ENCODE assay signal across 8 cellular contexts in genomic region chr6:27187546-27188205, GRCh38. TPM values are rescaled to one million over a fixed set of nuclear protein-coding genes. Genes with fewer than 3 reads are reported as not detected.
DNase-seq lines count a peak whose midpoint lies in the region; ATAC-seq and TF ChIP-seq lines count a peak whose summit lies in the region.
"Not testable (repeated sequence)": the region's sequence is repeated elsewhere in the genome, so short reads cannot be mapped to it uniquely, and the experiment has no call there.

No MANE protein-coding gene starts in this region.

- WGBS in neuronal stem cell (ENCODE audit: extremely low coverage in 2 of 2, insufficient read length in 2 of 2, insufficient replicate concordance in 1 of 2), 2 donors = no CpG with 5 or more reads among the region's 20 CpGs

- H3K27ac ChIP-seq in CD4-positive, alpha-beta T cell (ENCODE audit: low read depth, low read length) = not testable (repeated sequence)
- H3K27ac ChIP-seq in HUES6 (ENCODE audit: low read depth, low read length) = peak overlapping the region; percentile 43; the same call in 1 of the 2 replicates
- peak overlapping the region; percentile 88 for H3K27ac ChIP-seq in neuronal stem cell (replicated peaks; ENCODE audit: low read length)
- peak overlapping the region; percentile 87 to 93 for H3K27ac ChIP-seq in thoracic aorta

- H4K8ac ChIP-seq in neuronal stem cell (ENCODE audit: low read depth, low read length) = not testable (repeated sequence)

- H3K4me3 ChIP-seq in HUES6 (ENCODE audit: low read depth, low read length) (peak overlapping the region; percentile 72), epithelial cell of esophagus (ENCODE audit: low read length) (peak overlapping the region; percentile 84), kidney epithelial cell (ENCODE audit: low read depth, low read length) (peak overlapping the region; percentile 48), neuronal stem cell (ENCODE audit: low read length in 2 of 2) (peak overlapping the region; percentile 49 to 79), thoracic aorta (peak overlapping the region; percentile 89)

- ATAC-seq in CD4-positive, alpha-beta T cell (ENCODE audit: poor library complexity); activated naive CD8-positive, alpha-beta T cell treated with anti-CD3 and anti-CD28 coated beads, Interleukin-2, amount 50 U/mL, for 24 hours; thoracic aorta (ENCODE audit: insufficient number of reproducible peaks, low FRiP score, low read depth): not testable (repeated sequence)
- peak in 1 of 4 experiments; percentile 23 for ATAC-seq in T-cell (replicated peaks in 1 of 4)

- H3K9ac ChIP-seq in HUES6 (ENCODE audit: low read length) = peak overlapping the region; percentile 62
- H3K9ac ChIP-seq in neuronal stem cell (ENCODE audit: low read depth, low read length, poor library complexity) = not testable (repeated sequence)

- not testable (repeated sequence) for TF ChIP-seq CTCF in CD4-positive, alpha-beta T cell (IDR thresholded peaks at IDR 0.05); epithelial cell of esophagus (IDR thresholded peaks at IDR 0.05; ENCODE audit: insufficient read depth, low read depth, low read length, missing control alignments); kidney epithelial cell (IDR thresholded peaks at IDR 0.05; ENCODE audit: insufficient read depth, low read length, poor library complexity, severe bottlenecking); thoracic aorta (IDR thresholded peaks at IDR 0.05)

- H3K23ac ChIP-seq in neuronal stem cell (ENCODE audit: low read depth, low read length, poor library complexity) = not testable (repeated sequence)

- H2BK12ac ChIP-seq in neuronal stem cell (ENCODE audit: low read length) = not testable (repeated sequence)

- H3K79me1 ChIP-seq in neuronal stem cell (ENCODE audit: low read depth, low read length) = not testable (repeated sequence)

- not testable (repeated sequence) for H4K91ac ChIP-seq in neuronal stem cell (ENCODE audit: low read depth, low read length, poor library complexity)

- peak overlapping the region; percentile 73 for H3K18ac ChIP-seq in neuronal stem cell (ENCODE audit: low read length)

- peak overlapping the region; percentile 64 for H3K4me2 ChIP-seq in neuronal stem cell (ENCODE audit: insufficient read depth, low read length, poor library complexity, severe bottlenecking)

- not testable (repeated sequence) for H2BK5ac ChIP-seq in neuronal stem cell (ENCODE audit: low read length)

- H3K4ac ChIP-seq in neuronal stem cell (ENCODE audit: low read length) = not testable (repeated sequence)

- POLR2A ChIA-PET in CD4-positive, alpha-beta T cell (lab: Charles Lee) = interaction anchor here (0.6 to 1.9 kb wide), 6 partner anchors 10 to 706 kb away, joined by 3 to 11 read pairs (median 4); a partner anchor contains a TSS
- POLR2A ChIA-PET in T-cell (lab: Charles Lee) = interaction anchor here in 1 of 2 donors (0.6 kb wide), 2 partner anchors 54 to 616 kb away, joined by 3 to 5 read pairs; no protein-coding TSS in a partner anchor

- not testable (repeated sequence) for H3K36me3 ChIP-seq in HUES6 (ENCODE audit: control insufficient read depth, insufficient read depth, low read length); kidney epithelial cell (ENCODE audit: control insufficient read depth, insufficient read depth, low read length); neuronal stem cell (replicated peaks in 1 of 2; ENCODE audit: control insufficient read depth in 2 of 2, insufficient read depth in 2 of 2, low read length in 2 of 2); thoracic aorta

- H3K27me3 ChIP-seq in CD4-positive, alpha-beta T cell (ENCODE audit: control insufficient read depth, insufficient read depth, low read length); HUES6 (ENCODE audit: control insufficient read depth, insufficient read depth, low read length); kidney epithelial cell (ENCODE audit: control insufficient read depth, insufficient read depth, low read length); neuronal stem cell (ENCODE audit: control insufficient read depth in 3 of 3, insufficient read depth in 3 of 3, low read depth in 1 of 3, low read length in 3 of 3); thoracic aorta (replicated peaks; ENCODE audit: insufficient read depth): not testable (repeated sequence)

- H3K36me3 Mint-ChIP-seq in CD4-positive, alpha-beta T cell (ENCODE audit: low read depth); T-cell; activated naive CD8-positive, alpha-beta T cell treated with anti-CD3 and anti-CD28 coated beads, Interleukin-2, amount 50 U/mL, for 24 hours (ENCODE audit: low read depth): not testable (repeated sequence)

- CTCF ChIA-PET in CD4-positive, alpha-beta T cell (lab: Charles Lee) = interaction anchor here (0.8 to 1.7 kb wide), 3 partner anchors 11 to 564 kb away, joined by 3 to 6 read pairs (median 4); no protein-coding TSS in a partner anchor
- CTCF ChIA-PET in T-cell (lab: Charles Lee) = interaction anchor here (0.5 to 1.1 kb wide), 7 partner anchors 11 to 1411 kb away, joined by 3 to 9 read pairs (median 3); no protein-coding TSS in a partner anchor

- H2AFZ ChIP-seq in neuronal stem cell (ENCODE audit: low read length) = peak overlapping the region; percentile 87

- not testable (repeated sequence) for H2AK5ac ChIP-seq in neuronal stem cell (ENCODE audit: low read depth, low read length)

- H2BK15ac ChIP-seq in neuronal stem cell (ENCODE audit: low read length) = not testable (repeated sequence)

- DNase-seq in CD4-positive, alpha-beta T cell; T-cell; activated naive CD8-positive, alpha-beta T cell treated with anti-CD3 and anti-CD28 coated beads, Interleukin-2, amount 50 U/mL, for 24 hours; kidney epithelial cell (ENCODE audit: low read depth); neuronal stem cell (ENCODE audit: low spot score); thoracic aorta (ENCODE audit: low spot score): not testable (repeated sequence)
- DNase-seq in epithelial cell of esophagus (ENCODE audit: low read depth) = peak; percentile 19

- H2BK120ac ChIP-seq in neuronal stem cell (ENCODE audit: low read depth, low read length) = not testable (repeated sequence)

- H3K9me3 ChIP-seq in CD4-positive, alpha-beta T cell (ENCODE audit: control insufficient read depth, low read length); HUES6 (ENCODE audit: control insufficient read depth, insufficient read depth, low read depth, low read length); neuronal stem cell (replicated peaks in 1 of 2; ENCODE audit: control insufficient read depth in 2 of 2, insufficient read depth in 1 of 2, low read depth in 1 of 2, low read length in 2 of 2); thoracic aorta: not testable (repeated sequence)

- H3K27ac Mint-ChIP-seq in CD4-positive, alpha-beta T cell = not testable (repeated sequence)
- H3K27ac Mint-ChIP-seq in T-cell = peak overlapping the region; percentile 40 to 86
- H3K27ac Mint-ChIP-seq in activated naive CD8-positive, alpha-beta T cell treated with anti-CD3 and anti-CD28 coated beads, Interleukin-2, amount 50 U/mL, for 24 hours = peak overlapping the region; percentile 50

- peak overlapping the region; percentile 88 for H3K4me3 Mint-ChIP-seq in CD4-positive, alpha-beta T cell
- H3K4me3 Mint-ChIP-seq in T-cell = peak overlapping the region; percentile 84 to 93 (median 86)
- H3K4me3 Mint-ChIP-seq in activated naive CD8-positive, alpha-beta T cell treated with anti-CD3 and anti-CD28 coated beads, Interleukin-2, amount 50 U/mL, for 24 hours = peak overlapping the region; percentile 87

- H3K27me3 Mint-ChIP-seq in CD4-positive, alpha-beta T cell; T-cell; activated naive CD8-positive, alpha-beta T cell treated with anti-CD3 and anti-CD28 coated beads, Interleukin-2, amount 50 U/mL, for 24 hours: not testable (repeated sequence)

- H3K14ac ChIP-seq in neuronal stem cell (ENCODE audit: low read length) = not testable (repeated sequence)

- not testable (repeated sequence) for H3K9me3 Mint-ChIP-seq in CD4-positive, alpha-beta T cell; T-cell; activated naive CD8-positive, alpha-beta T cell treated with anti-CD3 and anti-CD28 coated beads, Interleukin-2, amount 50 U/mL, for 24 hours

- not testable (repeated sequence) for H3K4me1 ChIP-seq in HUES6 (ENCODE audit: control insufficient read depth, insufficient read depth, low read length); neuronal stem cell (ENCODE audit: control insufficient read depth in 2 of 2, insufficient read depth in 1 of 2, low read depth in 1 of 2, low read length in 2 of 2); thoracic aorta (ENCODE audit: control insufficient read depth in 1 of 2, low read depth in 2 of 2)

- peaks cover 13% of the 10 kb centered on the region for H3K4me1 Mint-ChIP-seq in CD4-positive, alpha-beta T cell (ENCODE audit: low read depth)
- H3K4me1 Mint-ChIP-seq in T-cell = peaks cover 14 to 17% (median 14%) of the 10 kb centered on the region in 3 donors
- not testable (repeated sequence) for H3K4me1 Mint-ChIP-seq in activated naive CD8-positive, alpha-beta T cell treated with anti-CD3 and anti-CD28 coated beads, Interleukin-2, amount 50 U/mL, for 24 hours

- intact Hi-C loops in CD4-positive, alpha-beta T cell (cut with DNase I, micrococcal nuclease) = loop anchor here in 1 of 2 experiments (1.0 to 5.0 kb wide), 4 partner anchors 125 to 707 kb away; partner anchors contain the start of gene POM121L2

RNA-seq across cellular contexts. Expression of gene PRSS16, which starts 59.8 kb away (rescaled TPM):
- total RNA-seq in CD4-positive, alpha-beta T cell = under 1 TPM; 0.69 to 0.98 TPM
- total RNA-seq in T-cell (1 to 10 TPM in 4 of 5 donors, under 1 TPM in 1; 0.43 to 3.2 (median 2.1) TPM), kidney epithelial cell (1.6 and 2.2 TPM in 2 replicates), thoracic aorta (not detected)
- polyA plus RNA-seq in neuronal stem cell (2013, experiment 1 of 2) = 3.2 TPM
- 3.0 TPM for polyA plus RNA-seq in neuronal stem cell (2013, experiment 2 of 2)
